In genomic region chr1:233723387-233723786, GRCh38 we compare ENCODE assay signal across 23 cellular contexts.
DNase-seq lines count a peak whose midpoint lies in the region; ATAC-seq, FAIRE-seq and TF ChIP-seq lines count a peak whose summit lies in the region.
"Had no signal": no experiment of that assay in that cellular context is flagged by ENCODE, and none has a peak within 500 bp of the region (broad histone marks: within the 10 kb centered on the region; RNA-seq: fewer than 3 reads in every experiment).

No MANE protein-coding gene starts in this region.

- H3K4me3 ChIP-seq in heart right ventricle, result no peak overlapping the region
- H3K4me3 ChIP-seq: BLaER1 treated with 17β-estradiol and CSF1 and Interleukin-3, amounts not matched to agents 10 nM and 100 nM; GM23338 had no signal

- intact Hi-C loops in Right ventricle myocardium inferior (cut with DNase I) (loop anchor here (2.0 kb wide), 1 partner anchor 29 kb away; no protein-coding TSS in a partner anchor), cardiac septum (cut with DNase I) (loop anchor here (2.0 kb wide), 1 partner anchor 57 kb away; no protein-coding TSS in a partner anchor), heart right ventricle (cut with DNase I) (loop anchor here in 4 of 10 donors (5.0 to 10.0 kb wide), 2 partner anchors 56 to 59 kb away; no protein-coding TSS in a partner anchor), left ventricle myocardium superior (cut with micrococcal nuclease) (no loop called here)

- peaks cover 2 to 40% (median 20%) of the 10 kb centered on the region in 9 donors for H3K4me1 ChIP-seq in heart right ventricle
- H3K4me1 ChIP-seq: BE2C had no signal

- no peaks in the 10 kb centered on the region for H3K36me3 ChIP-seq in heart right ventricle
- H3K36me3 ChIP-seq: BE2C; BLaER1 treated with 17β-estradiol and CSF1 and Interleukin-3, amounts not matched to agents 10 nM and 100 nM had no signal

- no peak for DNase-seq in Right ventricle myocardium inferior (ENCODE audit: missing footprints)
- no peak for DNase-seq in cardiac septum (ENCODE audit: low spot score)
- DNase-seq in heart right ventricle, result peak; percentile 24 to 45
- DNase-seq in left ventricle myocardium superior, result peak; percentile 66
- DNase-seq in GM12891 (ENCODE audit: insufficient read length, low spot score), result no peak
- no peak for DNase-seq in glomerular visceral epithelial cell (ENCODE audit: extremely low spot score)
- no peak for DNase-seq in AG20443 (ENCODE audit: low spot score)
- DNase-seq in DMS 273 (lab: John Stamatoyannopoulos, UW; ENCODE audit: unreplicated experiment), result no peak
- DNase-seq: AML-193; BE2C; CD4-positive, alpha-beta T cell; CD8-positive, alpha-beta memory T cell; DMS53; DMS79 treated with DMSO at 0.1 percent for 48 hours; GF-D8; H9 had no signal

- no peak for TF ChIP-seq POLR2A in GM12891 (IDR thresholded peaks at IDR 0.05; ENCODE audit: low read depth, low read length)

- H3K27ac ChIP-seq in heart right ventricle, result peak overlapping the region; percentile 66 to 91 (median 82)
- H3K27ac ChIP-seq: 22Rv1; BLaER1 treated with 17β-estradiol and CSF1 and Interleukin-3, amounts not matched to agents 10 nM and 100 nM had no signal

- no peak for TF ChIP-seq CTCF in heart right ventricle (IDR thresholded peaks at IDR 0.05)

- peak; percentile 85 for ATAC-seq in Right ventricle myocardium inferior
- peak; percentile 69 to 93 (median 82) for ATAC-seq in heart right ventricle
- ATAC-seq in left ventricle myocardium superior, result peak; percentile 87
- ATAC-seq: GM23338, HCT116 had no signal

- no peaks in the 10 kb centered on the region for H3K27me3 ChIP-seq in heart right ventricle
- H3K27me3 ChIP-seq: BE2C; BLaER1 treated with 17β-estradiol and CSF1 and Interleukin-3, amounts not matched to agents 10 nM and 100 nM had no signal

- WGBS in heart right ventricle, 2 donors, result 54 to 63% methylated on average over 6 of the region's 6 CpGs

- no peak for FAIRE-seq in GM12891 (lab: Jason Lieb, UNC)
- FAIRE-seq: A204.1, D721Med, GM12892 had no signal

- H3K9me3 ChIP-seq in heart right ventricle, result peaks cover 0 to 4% (median 0%) of the 10 kb centered on the region in 11 donors
- H3K9me3 ChIP-seq: BE2C had no signal

TF ChIP-seq in GM12891, 5 proteins besides CTCF, POLR2A, EP300 and RAD21:
- TF ChIP-seq POU2F2 (IDR thresholded peaks at IDR 0.05; ENCODE audit: low read depth, low read length) (no peak), POLR2AphosphoS5 (IDR thresholded peaks at IDR 0.05; ENCODE audit: low read depth, low read length) (no peak)

Comparison
In these comparisons a context has a peak if more than half of its experiments do, and no peak if none do; other contexts are left out.
1. DNase-seq: peak in heart right ventricle (2 of 2) and left ventricle myocardium superior (single experiment); none in Right ventricle myocardium inferior (single experiment), cardiac septum (single experiment), GM12891 (single experiment), glomerular visceral epithelial cell (single experiment), AG20443 (single experiment) and DMS 273 (single experiment).
2. Peak in every context shown above with its lines, with median percentiles within 50 percentile points of each other: ATAC-seq.